ENCODE assay signal across 22 cellular contexts in genomic region chr2:233464531-233465240, GRCh38.
A peak's percentile ranks its signal among the peaks of the same experiment; 100 is the strongest.
DNase-seq lines count a peak whose midpoint lies in the region; ATAC-seq, FAIRE-seq and TF ChIP-seq lines count a peak whose summit lies in the region.
"Had no signal": no experiment of that assay in that cellular context is flagged by ENCODE, and none has a peak within 500 bp of the region (broad histone marks: within the 10 kb centered on the region; RNA-seq: fewer than 3 reads in every experiment).

No MANE protein-coding gene starts in this region.

- H3K9me3 Mint-ChIP-seq in glutamatergic neuron (ENCODE audit: unreplicated experiment): peaks cover 7% of the 10 kb centered on the region
- H3K9me3 Mint-ChIP-seq in activated CD4-positive, alpha-beta memory T cell treated with anti-CD3 and anti-CD28 coated beads, Interleukin-2, amount 10 ng/mL, durations not matched to agents 7 days and 5 days: no peaks in the 10 kb centered on the region

- H3K36me3 Mint-ChIP-seq in glutamatergic neuron (ENCODE audit: unreplicated experiment): peaks cover 17% of the 10 kb centered on the region
- H3K36me3 Mint-ChIP-seq in activated CD4-positive, alpha-beta memory T cell treated with anti-CD3 and anti-CD28 coated beads, Interleukin-2, amount 10 ng/mL, durations not matched to agents 7 days and 5 days (ENCODE audit: low read depth): peaks cover 52% of the 10 kb centered on the region

- POLR2A ChIA-PET in activated CD4-positive, alpha-beta memory T cell treated with anti-CD3 and anti-CD28 coated beads, Interleukin-2, amount 10 ng/mL, durations not matched to agents 7 days and 5 days (lab: Charles Lee): no interaction called here

- peaks cover 3% of the 10 kb centered on the region for H3K27me3 Mint-ChIP-seq in glutamatergic neuron (ENCODE audit: unreplicated experiment)
- H3K27me3 Mint-ChIP-seq in activated CD4-positive, alpha-beta memory T cell treated with anti-CD3 and anti-CD28 coated beads, Interleukin-2, amount 10 ng/mL, durations not matched to agents 7 days and 5 days: no peaks in the 10 kb centered on the region
- H3K27me3 Mint-ChIP-seq: brain had no signal

- ATAC-seq in left cardiac atrium: no peak
- ATAC-seq: heart left ventricle had no signal

- no peak overlapping the region for H3K4me3 Mint-ChIP-seq in glutamatergic neuron (ENCODE audit: unreplicated experiment)
- no peak overlapping the region for H3K4me3 Mint-ChIP-seq in activated CD4-positive, alpha-beta memory T cell treated with anti-CD3 and anti-CD28 coated beads, Interleukin-2, amount 10 ng/mL, durations not matched to agents 7 days and 5 days
- H3K4me3 Mint-ChIP-seq: brain had no signal

- no peak for TF ChIP-seq CTCF in glutamatergic neuron (IDR thresholded peaks at IDR 0.05; ENCODE audit: partially characterized antibody, unreplicated experiment)

- no peak for FAIRE-seq in RCC 7860 (lab: Jason Lieb, UNC)
- FAIRE-seq: H1, small intestine, TTC549 had no signal

- no peak overlapping the region for H3K27ac Mint-ChIP-seq in glutamatergic neuron (ENCODE audit: unreplicated experiment)
- no peak overlapping the region for H3K27ac Mint-ChIP-seq in activated CD4-positive, alpha-beta memory T cell treated with anti-CD3 and anti-CD28 coated beads, Interleukin-2, amount 10 ng/mL, durations not matched to agents 7 days and 5 days

- H3K4me1 Mint-ChIP-seq in glutamatergic neuron (ENCODE audit: low read depth, unreplicated experiment): peaks cover under 1% of the 10 kb centered on the region
- no peaks in the 10 kb centered on the region for H3K4me1 Mint-ChIP-seq in activated CD4-positive, alpha-beta memory T cell treated with anti-CD3 and anti-CD28 coated beads, Interleukin-2, amount 10 ng/mL, durations not matched to agents 7 days and 5 days

- CTCF ChIA-PET in activated CD4-positive, alpha-beta memory T cell treated with anti-CD3 and anti-CD28 coated beads, Interleukin-2, amount 10 ng/mL, durations not matched to agents 7 days and 5 days (lab: Charles Lee): no interaction called here

- intact Hi-C loops in left cardiac atrium (cut with DNase I) (no loop called here), cardiac septum (cut with DNase I) (no loop called here), posterior vena cava (cut with DNase I) (no loop called here)

- peak; percentile 2 for DNase-seq in left cardiac atrium
- no peak for DNase-seq in cardiac septum (ENCODE audit: low spot score)
- DNase-seq in glutamatergic neuron: peak; percentile 7
- peak; percentile 59 for DNase-seq in posterior vena cava (ENCODE audit: low spot score)
- DNase-seq in DMS114 treated with DMSO at 0.1 percent for 48 hours (lab: John Stamatoyannopoulos, UW; ENCODE audit: unreplicated experiment): no peak
- DNase-seq in RCC 7860 (ENCODE audit: low spot score): no peak
- no peak for DNase-seq in ecto neural progenitor cell (ENCODE audit: low spot score)
- DNase-seq in activated CD4-positive, alpha-beta memory T cell treated with anti-CD3 and anti-CD28 coated beads, Interleukin-2, amount 10 ng/mL, durations not matched to agents 7 days and 5 days: no peak
- DNase-seq: activated CD8-positive, alpha-beta memory T cell treated with anti-CD3 and anti-CD28 coated beads for 24 hours; activated naive CD4-positive, alpha-beta T cell; DMS79 treated with DMSO at 0.1 percent for 48 hours; GF-D8; Kasumi-1; kidney glomerular epithelial cell; mesenchymal stem cell; RPMI8226; small intestine; stimulated activated CD4-positive, alpha-beta T cell treated with anti-CD3 and anti-CD28 coated beads, Interleukin-1b, Interleukin-23, amount 100 ng/mL, for 48 hours had no signal

Comparison
In these comparisons a context has a peak if more than half of its experiments do, and no peak if none do; other contexts are left out.
1. DNase-seq: peak in left cardiac atrium (single experiment), glutamatergic neuron (single experiment) and posterior vena cava (single experiment); none in cardiac septum (single experiment), DMS114 treated with DMSO at 0.1 percent for 48 hours (single experiment), RCC 7860 (single experiment), ecto neural progenitor cell (single experiment) and activated CD4-positive, alpha-beta memory T cell treated with anti-CD3 and anti-CD28 coated beads, Interleukin-2, amount 10 ng/mL, durations not matched to agents 7 days and 5 days (single experiment).